ENCODE assay signal across 12 cellular contexts in the genomic region with DNA sequence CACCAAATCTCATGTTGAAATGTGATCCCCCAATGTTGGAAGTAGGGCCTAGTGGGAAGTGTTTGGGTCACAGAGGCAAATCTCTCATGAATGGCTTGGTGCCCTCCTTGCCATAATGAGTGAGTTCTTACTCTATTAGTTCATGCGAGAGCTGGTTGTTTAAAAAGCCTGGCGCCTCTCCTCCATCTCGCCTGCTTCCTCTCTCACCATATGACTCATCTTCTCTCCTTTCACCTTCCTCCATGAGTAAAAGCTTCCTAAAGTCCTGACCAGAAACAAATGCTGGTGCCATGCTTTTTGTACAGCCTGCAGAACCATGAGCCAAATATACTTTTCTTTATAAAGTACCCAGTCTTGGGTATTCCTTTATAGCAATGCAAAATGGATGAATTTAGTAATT. TPM values are rescaled to one million over a fixed set of nuclear protein-coding genes. Genes with fewer than 3 reads are reported as not detected.
DNase-seq lines count a peak whose midpoint lies in the region; ATAC-seq and TF ChIP-seq lines count a peak whose summit lies in the region.
"Had no signal": no experiment of that assay in that cellular context is flagged by ENCODE, and none has a peak within 500 bp of the region (broad histone marks: within the 10 kb centered on the region; RNA-seq: fewer than 3 reads in every experiment).

No MANE protein-coding gene starts in this region.

- no peak overlapping the region for H2BK120ac ChIP-seq in mesendoderm (ENCODE audit: low read depth, low read length)

- H2BK5ac ChIP-seq in mesendoderm (ENCODE audit: low read length) = no peak overlapping the region

- no peak overlapping the region for H3K27ac Mint-ChIP-seq in T-helper 17 cell
- H3K27ac Mint-ChIP-seq: H9 had no signal

- no peak overlapping the region for H2AK5ac ChIP-seq in mesendoderm (ENCODE audit: low read length)

- H3K9me2 ChIP-seq in Karpas-422 (replicated peaks; ENCODE audit: insufficient read depth, low read length) = no peaks in the 10 kb centered on the region

- peaks cover 11% of the 10 kb centered on the region for H3K27me3 Mint-ChIP-seq in T-helper 17 cell

- H3K9me3 ChIP-seq in breast epithelium (no peaks in the 10 kb centered on the region), Karpas-422 (ENCODE audit: low read length) (no peaks in the 10 kb centered on the region), T-helper 17 cell (ENCODE audit: control insufficient read depth, low read length, poor library complexity, severe bottlenecking) (no peaks in the 10 kb centered on the region)
- H3K9me3 ChIP-seq: esophagus squamous epithelium had no signal

- no peak for TF ChIP-seq CTCF in breast epithelium (IDR thresholded peaks at IDR 0.05)
- no peak for TF ChIP-seq CTCF in omental fat pad (IDR thresholded peaks at IDR 0.05)

- H3K79me1 ChIP-seq in mesendoderm (ENCODE audit: low read length) = no peaks in the 10 kb centered on the region

- no peaks in the 10 kb centered on the region for H3K27me3 ChIP-seq in breast epithelium
- peaks cover 1% of the 10 kb centered on the region for H3K27me3 ChIP-seq in mesendoderm (ENCODE audit: insufficient read depth, low read length, poor library complexity)
- H3K27me3 ChIP-seq in Karpas-422 (ENCODE audit: low read length) = no peaks in the 10 kb centered on the region
- H3K27me3 ChIP-seq: esophagus squamous epithelium had no signal

- no peaks in the 10 kb centered on the region for H3K36me3 ChIP-seq in breast epithelium
- no peaks in the 10 kb centered on the region for H3K36me3 ChIP-seq in mesendoderm (ENCODE audit: control insufficient read depth, insufficient read depth, low read length)
- H3K36me3 ChIP-seq in Karpas-422 (ENCODE audit: insufficient read depth, low read length) = no peaks in the 10 kb centered on the region
- H3K36me3 ChIP-seq: esophagus squamous epithelium had no signal

- no peak overlapping the region for H2BK15ac ChIP-seq in mesendoderm (replicated peaks; ENCODE audit: low read depth)

- H3K4me2 ChIP-seq in mesendoderm (ENCODE audit: low read length) (no peak overlapping the region), Karpas-422 (ENCODE audit: low read depth, low read length, poor library complexity, severe bottlenecking) (no peak overlapping the region)

- H3K18ac ChIP-seq in mesendoderm (ENCODE audit: low read length) = no peak overlapping the region

- no peak overlapping the region for H3K4me3 Mint-ChIP-seq in T-helper 17 cell
- H3K4me3 Mint-ChIP-seq: H9 had no signal

- H3K4ac ChIP-seq in mesendoderm (ENCODE audit: low read depth, low read length) = no peak overlapping the region

- H3K27ac ChIP-seq in breast epithelium (peak overlapping the region; percentile 89 to 94), mesendoderm (ENCODE audit: low read depth, low read length) (no peak overlapping the region), Karpas-422 (ENCODE audit: low read length) (no peak overlapping the region)
- H3K27ac ChIP-seq: esophagus squamous epithelium had no signal

- no CpG with 5 or more reads among the region's 3 CpGs for WGBS in mesendoderm (ENCODE audit: extremely low coverage, insufficient coverage, low lambda C conversion rate)

- peak; percentile 64 for DNase-seq in SIG-M5 treated with dmso at 0.1 percent for 504 hours (lab: John Stamatoyannopoulos, UW; ENCODE audit: unreplicated experiment)
- no peak for DNase-seq in SIG-M5 (lab: John Stamatoyannopoulos, UW)
- peak; percentile 72 for DNase-seq in MV-4-11 (lab: John Stamatoyannopoulos, UW)
- no peak for DNase-seq in breast epithelium (ENCODE audit: low spot score in 2 of 2)
- DNase-seq in mesendoderm = peak; percentile 57
- no peak for DNase-seq in Karpas-422
- no peak for DNase-seq in omental fat pad (ENCODE audit: low spot score)
- DNase-seq in T-helper 17 cell = no peak
- DNase-seq: esophagus squamous epithelium, GF-D8, NCI-H187 had no signal

- intact Hi-C loops in breast epithelium (cut with DNase I; ENCODE audit: low total_unique reads) = no loop called here

- H3K79me2 ChIP-seq in mesendoderm (ENCODE audit: control insufficient read depth, insufficient read depth, low read length) = no peaks in the 10 kb centered on the region
- no peaks in the 10 kb centered on the region for H3K79me2 ChIP-seq in Karpas-422 (ENCODE audit: low read length)

- no peaks in the 10 kb centered on the region for H4K20me1 ChIP-seq in Karpas-422 (ENCODE audit: insufficient read depth, low read depth, low read length)

- no peak for TF ChIP-seq POLR2A in breast epithelium (IDR thresholded peaks at IDR 0.05)

- H3K56ac ChIP-seq in mesendoderm (ENCODE audit: low read length) = no peak overlapping the region

- no peaks in the 10 kb centered on the region for H3K36me3 Mint-ChIP-seq in T-helper 17 cell (ENCODE audit: low read depth)

- H3K4me1 ChIP-seq in breast epithelium (peaks cover 0 to 31% of the 10 kb centered on the region in 2 donors), mesendoderm (ENCODE audit: control insufficient read depth, low read depth, low read length) (no peaks in the 10 kb centered on the region), Karpas-422 (ENCODE audit: low read length) (no peaks in the 10 kb centered on the region)

- H2AFZ ChIP-seq in Karpas-422 (ENCODE audit: low read length) = no peak overlapping the region

- H4K5ac ChIP-seq in mesendoderm (ENCODE audit: low read length) = no peak overlapping the region

- ATAC-seq in omental fat pad (ENCODE audit: low FRiP score) = no peak
- no peak for ATAC-seq in T-helper 17 cell

- H4K8ac ChIP-seq in mesendoderm (ENCODE audit: low read depth, low read length) = no peak overlapping the region

- peaks cover 4% of the 10 kb centered on the region for H3K4me1 Mint-ChIP-seq in T-helper 17 cell

- H3K9ac ChIP-seq in mesendoderm (ENCODE audit: low read length) (no peak overlapping the region), Karpas-422 (ENCODE audit: low read length) (no peak overlapping the region)

- no peak overlapping the region for H3K23ac ChIP-seq in mesendoderm (ENCODE audit: low read length)

- H3K4me3 ChIP-seq in breast epithelium = no peak overlapping the region
- H3K4me3 ChIP-seq in mesendoderm (ENCODE audit: low read length) = no peak overlapping the region
- H3K4me3 ChIP-seq in Karpas-422 (ENCODE audit: low read length) = no peak overlapping the region
- H3K4me3 ChIP-seq: esophagus squamous epithelium had no signal

RNA-seq across cellular contexts. Expression of a gene that starts 20.9 kb away (rescaled TPM):
- 10 to 100 TPM; 33.1 to 89.0 (median 56.4) TPM for total RNA-seq in breast epithelium
- 12.0 TPM for polyA plus RNA-seq in mesendoderm (2013, experiment 1 of 2)
- 11.8 TPM for polyA plus RNA-seq in mesendoderm (2013, experiment 2 of 2)
- 21.8 and 39.8 TPM in 2 replicates for total RNA-seq in Karpas-422 (2014; rRNA removed; shearing (Covaris generic); ENCODE audit: low replicate concordance)
- total RNA-seq in omental fat pad = 100 to 1,000 TPM in 1 of 4 donors, 10 to 100 TPM in 3; 40.4 to 134 (median 63.6) TPM
- 10 to 100 TPM; 21.3 to 22.7 TPM for total RNA-seq in T-helper 17 cell

Comparison
In these comparisons a context has a peak if more than half of its experiments do, and no peak if none do; other contexts are left out.
1. DNase-seq: peak in SIG-M5 treated with dmso at 0.1 percent for 504 hours (single experiment), MV-4-11 (single experiment) and mesendoderm (single experiment); none in SIG-M5 (single experiment), breast epithelium (0 of 2), Karpas-422 (single experiment), omental fat pad (single experiment) and T-helper 17 cell (0 of 3).
2. H3K27ac ChIP-seq: peak in breast epithelium (2 of 2); none in mesendoderm (single experiment) and Karpas-422 (single experiment).